ENCODE assay signal across 14 cellular contexts in the genomic region with DNA sequence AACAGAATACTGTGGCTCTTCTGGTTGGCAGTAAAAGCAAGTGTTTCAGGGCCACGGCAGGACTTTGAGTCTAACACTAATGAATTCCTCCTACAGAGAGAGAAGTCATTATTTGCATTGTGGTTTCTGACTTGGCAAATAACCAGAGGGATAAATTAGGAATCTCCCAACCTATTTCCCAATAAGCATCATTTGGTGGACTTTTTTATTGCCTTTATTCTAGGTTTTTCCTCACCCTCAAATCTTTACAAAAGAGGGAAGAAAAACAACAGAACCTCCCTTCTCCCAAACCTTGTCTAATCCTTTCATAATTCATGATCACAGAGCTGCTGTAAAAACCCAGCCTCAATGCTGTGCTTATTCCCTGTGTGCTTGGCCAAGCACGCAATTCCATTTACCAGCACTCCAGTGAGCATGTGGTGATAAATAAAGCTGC.
DNase-seq lines count a peak whose midpoint lies in the region; ATAC-seq lines count a peak whose summit lies in the region.
"Had no signal": no experiment of that assay in that cellular context is flagged by ENCODE, and none has a peak within 500 bp of the region (broad histone marks: within the 10 kb centered on the region; RNA-seq: fewer than 3 reads in every experiment).

No MANE protein-coding gene starts in this region.

- no peaks in the 10 kb centered on the region for H3K27me3 ChIP-seq in muscle layer of colon (ENCODE audit: control insufficient read depth in 1 of 2, insufficient read depth in 2 of 2, low read length in 2 of 2)
- H3K27me3 ChIP-seq: BLaER1 treated with 17β-estradiol and CSF1 and Interleukin-3, amounts not matched to agents 10 nM and 100 nM had no signal

- in situ Hi-C loops in Caki2 (cut with HindIII; ENCODE audit: low pct_unique_long_range_greater_than_20kb, low sequenced_read_pairs) = no loop called here

- DNase-seq in Caki2 (ENCODE audit: low read depth) = peak; percentile 64
- DNase-seq in NCI-H1105 treated with DMSO at 0.1 percent for 48 hours (lab: John Stamatoyannopoulos, UW) = peak; percentile 60
- DNase-seq in astrocyte of the hippocampus (ENCODE audit: low read depth, low spot score) = peak; percentile 70
- DNase-seq in effector CD8-positive, alpha-beta T cell (lab: John Stamatoyannopoulos, UW) = no peak
- no peak for DNase-seq in ureter (ENCODE audit: low spot score)
- DNase-seq in activated T-cell treated with anti-CD3 and anti-CD28 coated beads, Interleukin-2, amount 50 U/mL, for 1 hour = no peak
- DNase-seq: activated CD4-positive, alpha-beta T cell treated with anti-CD3 and anti-CD28 coated beads, Interleukin-2, amount 50 U/mL, for 1 hour; activated gamma-delta T cell treated with Interleukin-2 at 50 U/mL for 16 hours; occipital lobe; T-helper 1 cell had no signal

- peaks cover 39% of the 10 kb centered on the region for H3K4me1 ChIP-seq in muscle layer of colon (ENCODE audit: insufficient read depth, low read length)

- no peak for ATAC-seq in GM18861 (IDR thresholded peaks at IDR 0.05; ENCODE audit: unreplicated experiment)
- ATAC-seq: stimulated activated memory B cell treated with anti-CD40 and anti-IgM and Interleukin-4, amounts not matched to agents 10 μg/mL and 1 μg/mL and 100 μg/mL, for 72 hours had no signal

- H3K4me3 ChIP-seq in muscle layer of colon (ENCODE audit: low read depth in 1 of 2, low read length in 2 of 2) = no peak overlapping the region
- H3K4me3 ChIP-seq: BLaER1 treated with 17β-estradiol and CSF1 and Interleukin-3, amounts not matched to agents 10 nM and 100 nM had no signal

- H3K9me3 ChIP-seq in muscle layer of colon (ENCODE audit: low read length) = no peaks in the 10 kb centered on the region
- H3K9me3 ChIP-seq: BLaER1 treated with 17β-estradiol and CSF1 and Interleukin-3, amounts not matched to agents 10 nM and 100 nM had no signal

- H3K27ac ChIP-seq in muscle layer of colon (ENCODE audit: low read depth, low read length) = peak overlapping the region; percentile 92
- H3K27ac ChIP-seq: BLaER1 treated with 17β-estradiol and CSF1 and Interleukin-3, amounts not matched to agents 10 nM and 100 nM had no signal

- H3K36me3 ChIP-seq in muscle layer of colon (ENCODE audit: insufficient read depth, low read length) = no peaks in the 10 kb centered on the region
- H3K36me3 ChIP-seq: BLaER1 treated with 17β-estradiol and CSF1 and Interleukin-3, amounts not matched to agents 10 nM and 100 nM had no signal

- no peak overlapping the region for H3K9ac ChIP-seq in muscle layer of colon (ENCODE audit: low read length)
- H3K9ac ChIP-seq: BLaER1 treated with 17β-estradiol and CSF1 and Interleukin-3, amounts not matched to agents 10 nM and 100 nM had no signal

Comparison
In these comparisons a context has a peak if more than half of its experiments do, and no peak if none do; other contexts are left out.
1. DNase-seq: peak in Caki2 (single experiment), NCI-H1105 treated with DMSO at 0.1 percent for 48 hours (single experiment) and astrocyte of the hippocampus (single experiment); none in effector CD8-positive, alpha-beta T cell (single experiment), ureter (single experiment) and activated T-cell treated with anti-CD3 and anti-CD28 coated beads, Interleukin-2, amount 50 U/mL, for 1 hour (single experiment).